In the genomic region with DNA sequence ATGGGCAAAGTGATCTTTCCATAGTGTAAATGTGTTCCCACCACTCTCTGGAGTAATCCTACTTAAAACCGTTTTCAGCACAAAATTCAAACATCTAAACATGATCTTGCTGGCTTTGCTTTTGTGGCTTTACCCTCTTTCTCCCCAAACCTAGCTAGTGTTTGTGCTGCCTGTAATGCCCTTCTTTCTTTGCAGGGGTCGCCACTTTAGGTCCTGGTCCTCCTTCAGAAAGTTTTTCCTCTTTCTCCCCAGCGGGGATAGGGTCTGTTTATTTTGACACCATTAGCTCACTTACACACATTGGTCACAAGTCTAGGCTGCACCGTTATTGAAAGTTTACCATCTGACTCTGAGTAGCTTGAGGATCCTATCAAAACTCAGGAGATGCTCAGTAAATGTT, we compare ENCODE assay signal across 1 cellular context.
TF ChIP-seq lines count a peak whose summit lies in the region.

No MANE protein-coding gene starts in this region.

TF ChIP-seq in HCT116, 20 proteins besides CTCF, POLR2A, EP300 and RAD21:
- no peak for TF ChIP-seq MAX (IDR thresholded peaks at IDR 0.05)
- TF ChIP-seq ZBTB33 (IDR thresholded peaks at IDR 0.05; ENCODE audit: extremely low read depth, insufficient replicate concordance, low read length) = no peak
- TF ChIP-seq, protein P1, sequence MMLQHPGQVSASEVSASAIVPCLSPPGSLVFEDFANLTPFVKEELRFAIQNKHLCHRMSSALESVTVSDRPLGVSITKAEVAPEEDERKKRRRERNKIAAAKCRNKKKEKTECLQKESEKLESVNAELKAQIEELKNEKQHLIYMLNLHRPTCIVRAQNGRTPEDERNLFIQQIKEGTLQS (IDR thresholded peaks at IDR 0.05) = no peak
- no peak for TF ChIP-seq CBX3 (IDR thresholded peaks at IDR 0.05; ENCODE audit: low read depth)
- TF ChIP-seq EGR1 (IDR thresholded peaks at IDR 0.05; ENCODE audit: low read depth) = no peak
- TF ChIP-seq ZNF274 (IDR thresholded peaks at IDR 0.05; ENCODE audit: low read depth, low read length) = no peak
- TF ChIP-seq EZH2 (IDR thresholded peaks at IDR 0.05) = no peak
- TF ChIP-seq ZFX (IDR thresholded peaks at IDR 0.05) = no peak
- no peak for TF ChIP-seq YY1 (IDR thresholded peaks at IDR 0.05; ENCODE audit: extremely low read depth, insufficient replicate concordance, low read depth, low read length)
- TF ChIP-seq SRF (IDR thresholded peaks at IDR 0.05; ENCODE audit: low read depth) = no peak
- no peak for TF ChIP-seq ELF1 (IDR thresholded peaks at IDR 0.05; ENCODE audit: borderline replicate concordance, low read depth)
- TF ChIP-seq TCF7L2 (IDR thresholded peaks at IDR 0.05; ENCODE audit: borderline replicate concordance, extremely low read depth, insufficient read depth, insufficient read length) = no peak
- no peak for TF ChIP-seq EZH2phosphoT487 (IDR thresholded peaks at IDR 0.05; ENCODE audit: borderline replicate concordance)
- TF ChIP-seq SP1 (IDR thresholded peaks at IDR 0.05; ENCODE audit: low read depth) = no peak
- TF ChIP-seq JUND (IDR thresholded peaks at IDR 0.05) = no peak
- TF ChIP-seq FOSL1 (IDR thresholded peaks at IDR 0.05; ENCODE audit: low read depth) = no peak
